ENCODE assay signal across 11 cellular contexts in the genomic region with DNA sequence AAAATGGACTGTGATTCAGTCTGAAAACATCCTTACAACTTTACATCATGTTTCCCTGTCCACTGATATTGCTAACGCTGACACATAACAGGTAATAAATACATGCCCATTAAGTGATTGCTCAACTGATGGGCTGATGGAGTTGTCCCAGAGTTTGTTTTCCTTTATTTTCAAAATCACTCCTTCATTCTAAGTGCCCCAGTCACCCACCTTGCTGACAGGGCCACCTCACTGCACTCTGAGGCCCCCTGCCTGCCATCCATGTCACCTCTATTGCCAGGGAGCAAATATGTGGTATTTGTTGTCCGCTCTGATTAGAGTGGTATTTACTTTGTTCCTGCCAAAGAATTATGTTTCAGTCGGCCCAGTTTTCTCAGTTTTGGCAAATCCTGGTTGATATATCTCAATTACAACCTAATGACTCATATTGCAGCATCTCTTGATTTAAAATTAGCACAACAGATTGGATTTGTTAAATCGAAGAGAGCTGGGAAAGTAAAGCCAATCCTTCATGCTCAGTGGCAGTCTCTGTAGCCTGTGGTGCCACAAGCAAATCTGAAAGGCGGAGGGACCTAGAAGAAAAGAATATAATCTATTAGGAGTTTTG.
A peak's percentile ranks its signal among the peaks of the same experiment; 100 is the strongest.
DNase-seq lines count a peak whose midpoint lies in the region; ATAC-seq, FAIRE-seq and TF ChIP-seq lines count a peak whose summit lies in the region.
"Had no signal": no experiment of that assay in that cellular context is flagged by ENCODE, and none has a peak within 500 bp of the region (broad histone marks: within the 10 kb centered on the region; RNA-seq: fewer than 3 reads in every experiment).

No MANE protein-coding gene starts in this region.

- POLR2A ChIA-PET in MCF 10A (lab: Yijun Ruan, JAX) (no interaction called here), K562 (lab: Yijun Ruan, JAX) (no interaction called here)

- FAIRE-seq in K562 (lab: Jason Lieb, UNC), result no peak

- no peaks in the 10 kb centered on the region for H4K20me1 ChIP-seq in K562 (replicated peaks; ENCODE audit: control insufficient read depth, insufficient read depth, low read length)

- DNase-seq in MCF 10A (ENCODE audit: unreplicated experiment) (peak; percentile 17), breast epithelium (ENCODE audit: low spot score in 2 of 2) (no peak), K562 (ENCODE audit: extremely low read depth in 1 of 4, low spot score in 3 of 4) (no peak), iris pigment epithelial cell (ENCODE audit: low read depth) (peak; percentile 81), aorta (no peak), NCI-H2171 treated with DMSO at 0.1 percent for 48 hours (lab: John Stamatoyannopoulos, UW) (no peak)
- no peak for DNase-seq in activated CD8-positive, alpha-beta memory T cell treated with anti-CD3 and anti-CD28 coated beads for 24 hours
- DNase-seq: CD4-positive, alpha-beta memory T cell had no signal

- H3K4me1 ChIP-seq in breast epithelium (no peaks in the 10 kb centered on the region), K562 (replicated peaks in 1 of 2; ENCODE audit: control insufficient read depth in 2 of 2, insufficient read depth in 2 of 2, low read length in 2 of 2) (no peaks in the 10 kb centered on the region), aorta (ENCODE audit: control insufficient read depth in 1 of 2, insufficient read depth in 2 of 2, low read length in 2 of 2) (peaks cover 4 to 5% of the 10 kb centered on the region in 2 donors)

- intact Hi-C loops in MCF 10A (cut with micrococcal nuclease) (no loop called here), breast epithelium (cut with DNase I; ENCODE audit: low total_unique reads) (no loop called here), K562 (cut with micrococcal nuclease) (no loop called here), aorta (cut with DNase I) (loop anchor here in 1 of 2 donors (5.0 kb wide), 1 partner anchor 62 kb away; no protein-coding TSS in a partner anchor)

- H3K4me3 ChIP-seq in breast epithelium (no peak overlapping the region), K562 (no peak overlapping the region), aorta (ENCODE audit: low read length in 2 of 2) (no peak overlapping the region)

- no peaks in the 10 kb centered on the region for H3K79me2 ChIP-seq in K562 (ENCODE audit: control insufficient read depth, insufficient read depth, low read length)

- no peaks in the 10 kb centered on the region for H3K9me3 Mint-ChIP-seq in MCF 10A (ENCODE audit: unreplicated experiment)
- no peaks in the 10 kb centered on the region for H3K9me3 Mint-ChIP-seq in activated T-helper 17 cell treated with anti-CD3 and anti-CD28 coated beads, Interleukin-2, amount 50 U/mL, for 72 hours
- H3K9me3 Mint-ChIP-seq: T-helper 2 cell treated with Interferon-gamma antibody and Interleukin-4, amounts not matched to agents 5 μg/mL and 100 μg/mL, for 36 hours had no signal

- H3K27me3 Mint-ChIP-seq in MCF 10A (ENCODE audit: insufficient read depth, unreplicated experiment), result peaks cover 3% of the 10 kb centered on the region
- peaks cover 11% of the 10 kb centered on the region for H3K27me3 Mint-ChIP-seq in activated T-helper 17 cell treated with anti-CD3 and anti-CD28 coated beads, Interleukin-2, amount 50 U/mL, for 72 hours

- H3K36me3 Mint-ChIP-seq in MCF 10A (ENCODE audit: insufficient read depth, unreplicated experiment), result no peaks in the 10 kb centered on the region
- H3K36me3 Mint-ChIP-seq in activated T-helper 17 cell treated with anti-CD3 and anti-CD28 coated beads, Interleukin-2, amount 50 U/mL, for 72 hours (ENCODE audit: low read depth), result no peaks in the 10 kb centered on the region
- H3K36me3 Mint-ChIP-seq: CD4-positive, alpha-beta memory T cell had no signal

- H3K27me3 ChIP-seq in breast epithelium, result no peaks in the 10 kb centered on the region
- no peaks in the 10 kb centered on the region for H3K27me3 ChIP-seq in K562 (ENCODE audit: control insufficient read depth in 2 of 2, insufficient read depth in 2 of 2, low read length in 2 of 2)
- H3K27me3 ChIP-seq in aorta (ENCODE audit: control insufficient read depth in 1 of 2, insufficient read depth in 2 of 2, low read length in 1 of 2), result no peaks in the 10 kb centered on the region

- no peak overlapping the region for H3K9ac ChIP-seq in K562 (ENCODE audit: insufficient read depth in 1 of 2, low read depth in 2 of 2, low read length in 2 of 2)
- H3K9ac ChIP-seq: KMS-11 had no signal

- no peak for TF ChIP-seq CTCF in MCF 10A (IDR thresholded peaks at IDR 0.05; ENCODE audit: unreplicated experiment)
- no peak for TF ChIP-seq CTCF in breast epithelium (IDR thresholded peaks at IDR 0.05)
- peak in 2 of 3 experiments; percentile 28 to 32; a peak in 1 of 6 replicates for TF ChIP-seq CTCF in K562 (IDR thresholded peaks at IDR 0.05 in 2 of 3, conservative IDR thresholded peaks at IDR 0.05 in 1 of 3; ENCODE audit: insufficient read depth in 2 of 3, low read depth in 1 of 3, low read length in 3 of 3)

- H3K27ac Mint-ChIP-seq in MCF 10A (ENCODE audit: low read depth, unreplicated experiment), result no peak overlapping the region
- no peak overlapping the region for H3K27ac Mint-ChIP-seq in activated T-helper 17 cell treated with anti-CD3 and anti-CD28 coated beads, Interleukin-2, amount 50 U/mL, for 72 hours
- H3K27ac Mint-ChIP-seq: CD4-positive, alpha-beta memory T cell; T-helper 2 cell treated with Interferon-gamma antibody and Interleukin-4, amounts not matched to agents 5 μg/mL and 100 μg/mL, for 36 hours had no signal

- no TSS peak for BruUV-seq in MCF 10A (replicated peaks; lab: Mats Ljungman, UMichigan)
- BruUV-seq in K562 (replicated peaks; lab: Mats Ljungman, UMichigan), result no TSS peak

- ATAC-seq in K562 (0 out of 3 replicates have a peak, but pooled peaks have one; percentile 44), aorta (ENCODE audit: low FRiP score) (peak; percentile 71)
- no peak for ATAC-seq in activated T-helper 17 cell treated with anti-CD3 and anti-CD28 coated beads, Interleukin-2, amount 50 U/mL, for 72 hours (replicated peaks)

- no peak overlapping the region for H3K4me2 ChIP-seq in K562 (ENCODE audit: insufficient read depth, low read length)
- H3K4me2 ChIP-seq: KMS-11 had no signal

- no peak overlapping the region for H2AFZ ChIP-seq in K562 (ENCODE audit: low read depth, low read length)

- H3K27ac ChIP-seq in breast epithelium, result peak overlapping the region in 1 of 2 donors; percentile 42
- no peak overlapping the region for H3K27ac ChIP-seq in K562 (ENCODE audit: extremely low read depth, low read depth, low read length)
- H3K27ac ChIP-seq in aorta (ENCODE audit: low read depth in 1 of 2, low read length in 2 of 2), result peak overlapping the region; percentile 38 to 96
- H3K27ac ChIP-seq: KMS-11 had no signal

- no peak for TF ChIP-seq POLR2A in breast epithelium (IDR thresholded peaks at IDR 0.05)
- TF ChIP-seq POLR2A in K562 (conservative IDR thresholded peaks at IDR 0.05), result no peak

- 0% methylated on average over 5 of the region's 5 CpGs for WGBS in K562 (ENCODE audit: insufficient coverage, low coverage, missing lambda C conversion rate)
- WGBS in aorta, 2 donors, result 5 to 6% methylated on average over 5 of the region's 5 CpGs

- H3K4me3 Mint-ChIP-seq in MCF 10A (ENCODE audit: unreplicated experiment), result no peak overlapping the region
- no peak overlapping the region for H3K4me3 Mint-ChIP-seq in activated T-helper 17 cell treated with anti-CD3 and anti-CD28 coated beads, Interleukin-2, amount 50 U/mL, for 72 hours
- H3K4me3 Mint-ChIP-seq: CD4-positive, alpha-beta memory T cell; T-helper 2 cell treated with Interferon-gamma antibody and Interleukin-4, amounts not matched to agents 5 μg/mL and 100 μg/mL, for 36 hours had no signal

- H3K9me3 ChIP-seq in breast epithelium (no peaks in the 10 kb centered on the region), K562 (replicated peaks; ENCODE audit: control insufficient read depth, insufficient read depth, low read depth, low read length) (no peaks in the 10 kb centered on the region), aorta (ENCODE audit: control insufficient read depth, low read length) (no peaks in the 10 kb centered on the region)

- no peaks in the 10 kb centered on the region for H3K9me1 ChIP-seq in K562 (ENCODE audit: control insufficient read depth, insufficient read depth, low read length)

- TF ChIP-seq RAD21 in K562 (CRISPR knock-in tag; conservative IDR thresholded peaks at IDR 0.05 in 1 of 2, IDR thresholded peaks at IDR 0.05 in 1 of 2), result no peak

- no peak for TF ChIP-seq EP300 in K562 (IDR thresholded peaks at IDR 0.05; ENCODE audit: low read length)

- H3K36me3 ChIP-seq in breast epithelium (no peaks in the 10 kb centered on the region), K562 (ENCODE audit: control insufficient read depth, insufficient read depth, low read length) (no peaks in the 10 kb centered on the region), aorta (ENCODE audit: control insufficient read depth in 1 of 2, insufficient read depth in 2 of 2, low read length in 1 of 2) (no peaks in the 10 kb centered on the region)

- H3K4me1 Mint-ChIP-seq in MCF 10A (ENCODE audit: insufficient read depth, unreplicated experiment), result no peaks in the 10 kb centered on the region
- H3K4me1 Mint-ChIP-seq in activated T-helper 17 cell treated with anti-CD3 and anti-CD28 coated beads, Interleukin-2, amount 50 U/mL, for 72 hours, result no peaks in the 10 kb centered on the region
- H3K4me1 Mint-ChIP-seq: CD4-positive, alpha-beta memory T cell had no signal

- CTCF ChIA-PET in MCF 10A (lab: Yijun Ruan, JAX), result interaction anchor here (0.5 to 0.7 kb wide), 2 partner anchors 97 to 405 kb away, joined by 3 to 4 read pairs; no protein-coding TSS in a partner anchor
- CTCF ChIA-PET in K562 (lab: Yijun Ruan, JAX; ENCODE audit: low intra/inter-chr PET ratio), result no interaction called here

- in situ Hi-C loops in K562 (cut with MboI), result no loop called here

Comparison
In these comparisons a context has a peak if more than half of its experiments do, and no peak if none do; other contexts are left out.
1. DNase-seq: peak in MCF 10A (single experiment) and iris pigment epithelial cell (single experiment); none in breast epithelium (0 of 2), K562 (0 of 4), aorta (0 of 2), activated CD8-positive, alpha-beta memory T cell treated with anti-CD3 and anti-CD28 coated beads for 24 hours (single experiment) and NCI-H2171 treated with DMSO at 0.1 percent for 48 hours (single experiment).
2. CTCF ChIP-seq: peak in K562 (2 of 3); none in MCF 10A (single experiment) and breast epithelium (0 of 3).